9 cellular contexts compared by ENCODE assay signal in genomic region chr1:234965128-234965527, GRCh38.
DNase-seq lines count a peak whose midpoint lies in the region; ATAC-seq, FAIRE-seq and TF ChIP-seq lines count a peak whose summit lies in the region.
"Had no signal": no experiment of that assay in that cellular context is flagged by ENCODE, and none has a peak within 500 bp of the region (broad histone marks: within the 10 kb centered on the region; RNA-seq: fewer than 3 reads in every experiment).

No MANE protein-coding gene starts in this region.

- no peaks in the 10 kb centered on the region for H3K27me3 Mint-ChIP-seq in activated CD8-positive, alpha-beta T cell treated with anti-CD3 and anti-CD28 coated beads for 36 hours

- peak; percentile 54 for DNase-seq in activated CD8-positive, alpha-beta memory T cell treated with anti-CD3 and anti-CD28 coated beads, Interleukin-2, amount 50 U/mL, for 48 hours
- DNase-seq in activated CD8-positive, alpha-beta memory T cell treated with anti-CD3 and anti-CD28 coated beads for 24 hours, result no peak
- DNase-seq in activated CD8-positive, alpha-beta T cell treated with anti-CD3 and anti-CD28 coated beads for 36 hours, result no peak
- DNase-seq in islet precursor cell, result peak; percentile 35
- no peak for DNase-seq in NAMALWA (ENCODE audit: low spot score)
- no peak for DNase-seq in GM12892 (ENCODE audit: insufficient read length)
- DNase-seq: NCI-H774 had no signal

- H3K9me3 Mint-ChIP-seq in activated CD8-positive, alpha-beta T cell treated with anti-CD3 and anti-CD28 coated beads for 36 hours, result no peaks in the 10 kb centered on the region

- no peaks in the 10 kb centered on the region for H3K27me3 ChIP-seq in subcutaneous abdominal adipose tissue (ENCODE audit: control insufficient read depth in 5 of 5, insufficient read depth in 4 of 5, low read length in 5 of 5)

- POLR2A ChIA-PET in activated CD8-positive, alpha-beta T cell treated with anti-CD3 and anti-CD28 coated beads for 36 hours (lab: Charles Lee), result interaction anchor here (1.1 to 4.4 kb wide), 5 partner anchors 15 to 464 kb away, joined by 3 to 26 read pairs (median 6); partner anchors contain the start of gene IRF2BP2

- intact Hi-C loops in activated CD8-positive, alpha-beta T cell treated with anti-CD3 and anti-CD28 coated beads for 36 hours (cut with micrococcal nuclease), result no loop called here

- no peak overlapping the region for H3K4me3 ChIP-seq in subcutaneous abdominal adipose tissue (ENCODE audit: low read depth in 1 of 5, low read length in 5 of 5)

- no peak overlapping the region for H3K4me3 Mint-ChIP-seq in activated CD8-positive, alpha-beta T cell treated with anti-CD3 and anti-CD28 coated beads for 36 hours

- peaks cover 68% of the 10 kb centered on the region for H3K4me1 Mint-ChIP-seq in activated CD8-positive, alpha-beta T cell treated with anti-CD3 and anti-CD28 coated beads for 36 hours (ENCODE audit: low read depth)

- CTCF ChIA-PET in activated CD8-positive, alpha-beta T cell treated with anti-CD3 and anti-CD28 coated beads for 36 hours (lab: Charles Lee), result interaction anchor here (0.7 to 2.1 kb wide), 3 partner anchors 14 to 119 kb away, joined by 3 to 5 read pairs (median 3); no protein-coding TSS in a partner anchor

- H3K9ac ChIP-seq in subcutaneous abdominal adipose tissue (ENCODE audit: low read length in 5 of 5), result no peak overlapping the region

- FAIRE-seq in GM12892 (lab: Jason Lieb, UNC), result no peak

- no peak for TF ChIP-seq POLR2A in GM12892 (IDR thresholded peaks at IDR 0.05; ENCODE audit: low read depth, low read length)

- H3K27ac Mint-ChIP-seq in activated CD8-positive, alpha-beta T cell treated with anti-CD3 and anti-CD28 coated beads for 36 hours, result peak overlapping the region; percentile 82

- H3K9me3 ChIP-seq in subcutaneous abdominal adipose tissue (ENCODE audit: control insufficient read depth in 5 of 5, low read length in 5 of 5), result no peaks in the 10 kb centered on the region

- no peaks in the 10 kb centered on the region for H3K36me3 ChIP-seq in subcutaneous abdominal adipose tissue (ENCODE audit: control insufficient read depth in 5 of 5, insufficient read depth in 5 of 5, low read length in 5 of 5)

- H3K36me3 Mint-ChIP-seq in activated CD8-positive, alpha-beta T cell treated with anti-CD3 and anti-CD28 coated beads for 36 hours (ENCODE audit: low read depth), result peaks cover 5% of the 10 kb centered on the region

- H3K27ac ChIP-seq in subcutaneous abdominal adipose tissue (ENCODE audit: low read depth, low read length), result peak overlapping the region; percentile 87

- no peak for TF ChIP-seq CTCF in activated CD8-positive, alpha-beta T cell treated with anti-CD3 and anti-CD28 coated beads for 36 hours (IDR thresholded peaks at IDR 0.05)

- no peak for ATAC-seq in activated CD8-positive, alpha-beta T cell treated with anti-CD3 and anti-CD28 coated beads for 36 hours
- ATAC-seq in HG03108 (IDR thresholded peaks at IDR 0.05; ENCODE audit: unreplicated experiment), result no peak

- peaks cover 20 to 67% (median 62%) of the 10 kb centered on the region in 5 donors for H3K4me1 ChIP-seq in subcutaneous abdominal adipose tissue (ENCODE audit: control insufficient read depth in 5 of 5, insufficient read depth in 5 of 5, low read length in 5 of 5)

Comparison
In these comparisons a context has a peak if more than half of its experiments do, and no peak if none do; other contexts are left out.
1. DNase-seq: peak in activated CD8-positive, alpha-beta memory T cell treated with anti-CD3 and anti-CD28 coated beads, Interleukin-2, amount 50 U/mL, for 48 hours (single experiment) and islet precursor cell (single experiment); none in activated CD8-positive, alpha-beta memory T cell treated with anti-CD3 and anti-CD28 coated beads for 24 hours (single experiment), activated CD8-positive, alpha-beta T cell treated with anti-CD3 and anti-CD28 coated beads for 36 hours (single experiment), NAMALWA (single experiment) and GM12892 (single experiment).